35 cellular contexts compared by ENCODE assay signal in the genomic region with DNA sequence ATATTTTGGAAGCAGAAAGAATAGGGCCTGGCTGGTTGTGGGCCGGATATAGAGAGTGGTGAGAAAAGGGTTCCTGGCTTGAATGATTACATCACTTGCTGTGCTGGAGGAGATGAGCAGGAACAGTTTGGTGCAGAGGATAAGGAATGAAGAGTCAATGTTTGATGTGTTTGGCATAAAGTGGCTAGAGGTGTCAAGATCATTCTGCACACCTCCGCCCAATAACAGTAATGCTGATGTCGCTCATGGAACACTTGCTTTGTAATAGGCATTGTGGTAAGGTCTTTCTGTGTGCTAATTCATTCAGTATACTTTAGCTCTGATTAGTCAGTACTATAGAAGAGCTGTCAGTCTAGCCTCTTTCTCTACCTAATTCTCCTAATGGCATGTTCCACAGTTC.
"Had no signal": no experiment of that assay in that cellular context is flagged by ENCODE, and none has a peak within 500 bp of the region (broad histone marks: within the 10 kb centered on the region; RNA-seq: fewer than 3 reads in every experiment).

No MANE protein-coding gene starts in this region.

- DNase-seq: Karpas-422, Kasumi-1, MG63, MM.1S, MV-4-11, NCI-H1048, NCI-H1092, NCI-H1092 treated with DMSO at 0.1 percent for 48 hours, NCI-H1105, NCI-H1105 treated with DMSO at 0.1 percent for 48 hours, NCI-H1417, NCI-H1417 treated with DMSO at 0.1 percent for 48 hours, NCI-H1436, NCI-H1436 treated with DMSO at 0.1 percent for 48 hours, NCI-H146, NCI-H1694, NCI-H1694 treated with DMSO at 0.1 percent for 48 hours, NCI-H187, NCI-H187 treated with DMSO at 0.1 percent for 48 hours, NCI-H1930, NCI-H2029, NCI-H2029 treated with DMSO at 0.1 percent for 48 hours, NCI-H2081, NCI-H2081 treated with DMSO at 0.1 percent for 48 hours, NCI-H2107, NCI-H2171, NCI-H2171 treated with DMSO at 0.1 percent for 48 hours, NCI-H2227 treated with DMSO at 0.1 percent for 48 hours, NCI-H226, NCI-H345, NCI-H446, NCI-H446 treated with DMSO at 0.1 percent for 48 hours, NCI-H510A, NCI-H510A treated with DMSO at 0.1 percent for 48 hours, NCI-H524 had no signal

- H3K4me3 ChIP-seq: MG63 had no signal

- H3K9me3 ChIP-seq: MG63 had no signal

- H3K27me3 ChIP-seq: MG63 had no signal

- H3K36me3 ChIP-seq: MG63 had no signal
